In genomic region chr4:384311-385010, GRCh38 we compare ENCODE assay signal across 20 cellular contexts. TPM values are rescaled to one million over a fixed set of nuclear protein-coding genes. Genes with fewer than 3 reads are reported as not detected.
A peak's percentile ranks its signal among the peaks of the same experiment; 100 is the strongest.
DNase-seq lines count a peak whose midpoint lies in the region; ATAC-seq and TF ChIP-seq lines count a peak whose summit lies in the region.
"Had no signal": no experiment of that assay in that cellular context is flagged by ENCODE, and none has a peak within 500 bp of the region (broad histone marks: within the 10 kb centered on the region; RNA-seq: fewer than 3 reads in every experiment).

No MANE protein-coding gene starts in this region.

- no peak overlapping the region for H3K9ac ChIP-seq in muscle layer of colon (ENCODE audit: low read length)

- peak overlapping the region; percentile 16 to 39 for H3K4me3 ChIP-seq in muscle layer of colon (ENCODE audit: low read depth in 1 of 2, low read length in 2 of 2)
- no peak overlapping the region for H3K4me3 ChIP-seq in GM23338
- no peak overlapping the region for H3K4me3 ChIP-seq in effector memory CD4-positive, alpha-beta T cell (ENCODE audit: insufficient read depth, low read depth, low read length, poor library complexity, severe bottlenecking)
- H3K4me3 ChIP-seq: MG63, ovary, upper lobe of left lung had no signal

- no peak for TF ChIP-seq CTCF in GM23338 (conservative IDR thresholded peaks at IDR 0.05; ENCODE audit: low read depth in 2 of 2)

- H3K4me3 Mint-ChIP-seq in T-helper 17 cell = peak overlapping the region; percentile 25
- no peak overlapping the region for H3K4me3 Mint-ChIP-seq in GM23338
- H3K4me3 Mint-ChIP-seq: activated naive CD4-positive, alpha-beta T cell treated with anti-CD3 and anti-CD28 coated beads, Interleukin-2, amount 50 U/mL, for 24 hours; activated T-cell treated with anti-CD3 and anti-CD28 coated beads, Interleukin-2, amount 50 U/mL, for 4 hours had no signal

- peaks cover 0 to 5% of the 10 kb centered on the region in 2 donors for H3K27me3 ChIP-seq in muscle layer of colon (ENCODE audit: control insufficient read depth in 1 of 2, insufficient read depth in 2 of 2, low read length in 2 of 2)
- H3K27me3 ChIP-seq in GM23338 (ENCODE audit: insufficient read depth) = no peaks in the 10 kb centered on the region
- H3K27me3 ChIP-seq in effector memory CD4-positive, alpha-beta T cell (replicated peaks; ENCODE audit: control insufficient read depth, insufficient read depth, low read length, poor library complexity, severe bottlenecking) = no peaks in the 10 kb centered on the region
- H3K27me3 ChIP-seq: MG63, ovary, upper lobe of left lung had no signal

- peaks cover 88% of the 10 kb centered on the region for H3K9me3 Mint-ChIP-seq in GM23338

- no peak overlapping the region for H2AFZ ChIP-seq in GM23338

- peaks cover 26% of the 10 kb centered on the region for H3K9me3 ChIP-seq in T-helper 17 cell (ENCODE audit: control insufficient read depth, low read length, poor library complexity, severe bottlenecking)
- peaks cover 47% of the 10 kb centered on the region for H3K9me3 ChIP-seq in muscle layer of colon (ENCODE audit: low read length)
- peaks cover 60% of the 10 kb centered on the region for H3K9me3 ChIP-seq in effector memory CD4-positive, alpha-beta T cell (ENCODE audit: control insufficient read depth, low read length)
- H3K9me3 ChIP-seq: MG63 had no signal

- H3K36me3 Mint-ChIP-seq in T-helper 17 cell (ENCODE audit: low read depth) = no peaks in the 10 kb centered on the region
- H3K36me3 Mint-ChIP-seq in GM23338 (ENCODE audit: low read depth) = peaks cover 39% of the 10 kb centered on the region

- peaks cover 32% of the 10 kb centered on the region for H3K79me2 ChIP-seq in GM23338 (replicated peaks; ENCODE audit: insufficient read depth)

- 0 out of 2 replicates have a peak, but pooled peaks cover 2% of the 10 kb centered on the region for H3F3A ChIP-seq in GM23338 (replicated peaks; ENCODE audit: low read depth)

- no peak overlapping the region for H3K27ac Mint-ChIP-seq in T-helper 17 cell
- H3K27ac Mint-ChIP-seq in GM23338 = no peak overlapping the region
- H3K27ac Mint-ChIP-seq: activated naive CD4-positive, alpha-beta T cell treated with anti-CD3 and anti-CD28 coated beads, Interleukin-2, amount 50 U/mL, for 24 hours had no signal

- H3K27me3 Mint-ChIP-seq in T-helper 17 cell (no peaks in the 10 kb centered on the region), GM23338 (ENCODE audit: insufficient read depth, low read depth, poor library complexity) (peaks cover 6% of the 10 kb centered on the region)
- H3K27me3 Mint-ChIP-seq: activated naive CD4-positive, alpha-beta T cell treated with anti-CD3 and anti-CD28 coated beads, Interleukin-2, amount 50 U/mL, for 24 hours had no signal

- no peaks in the 10 kb centered on the region for H3K4me1 Mint-ChIP-seq in T-helper 17 cell
- no peaks in the 10 kb centered on the region for H3K4me1 Mint-ChIP-seq in GM23338

- H4K20me1 ChIP-seq in GM23338 (replicated peaks; ENCODE audit: insufficient read depth) = peaks cover 6% of the 10 kb centered on the region

- ATAC-seq in T-helper 17 cell = peak; percentile 23
- ATAC-seq in GM21367 (IDR thresholded peaks at IDR 0.05; ENCODE audit: unreplicated experiment) = no peak
- ATAC-seq in GM23338 = no peak
- ATAC-seq: activated T-cell treated with anti-CD3 and anti-CD28 coated beads, Interleukin-2, amount 50 U/mL, for 4 hours had no signal

- DNase-seq in CMK (ENCODE audit: low read depth) (peak; percentile 9), KG1 (lab: John Stamatoyannopoulos, UW) (peak; percentile 56), T-helper 17 cell (no peak), NCI-H524 treated with DMSO at 0.1 percent for 48 hours (lab: John Stamatoyannopoulos, UW) (no peak), GM23338 (ENCODE audit: low spot score) (no peak)
- DNase-seq in effector memory CD4-positive, alpha-beta T cell = no peak
- DNase-seq: activated CD4-positive, alpha-beta T cell treated with anti-CD3 and anti-CD28 coated beads, Interleukin-2, amount 50 U/mL, for 48 hours; activated T-cell treated with anti-CD3 and anti-CD28 coated beads, Interleukin-2, amount 50 U/mL, for 4 hours; head of caudate nucleus; MG63; NCI-H187; NCI-H226; ovary; stimulated activated CD4-positive, alpha-beta T cell treated with anti-CD3 and anti-CD28 coated beads, Interleukin-1b, Interleukin-23, amount 100 ng/mL, for 48 hours; SW 1271; upper lobe of left lung had no signal

- H3K27ac ChIP-seq in muscle layer of colon (ENCODE audit: low read depth, low read length) (no peak overlapping the region), GM23338 (ENCODE audit: low read depth) (no peak overlapping the region)
- no peak overlapping the region for H3K27ac ChIP-seq in effector memory CD4-positive, alpha-beta T cell (ENCODE audit: insufficient read depth, low read length, poor library complexity, severe bottlenecking)
- H3K27ac ChIP-seq: ovary, upper lobe of left lung, VCaP had no signal

- H3K36me3 ChIP-seq in muscle layer of colon (ENCODE audit: insufficient read depth, low read length) (no peaks in the 10 kb centered on the region), GM23338 (ENCODE audit: insufficient read depth) (0 out of 2 replicates have a peak, but pooled peaks cover 3% of the 10 kb centered on the region)
- no peaks in the 10 kb centered on the region for H3K36me3 ChIP-seq in effector memory CD4-positive, alpha-beta T cell (ENCODE audit: control insufficient read depth, insufficient read depth, low read length)
- H3K36me3 ChIP-seq: MG63, ovary, upper lobe of left lung had no signal

- peaks cover 5% of the 10 kb centered on the region; the same call in 1 of the 2 replicates for H3K9me2 ChIP-seq in GM23338 (ENCODE audit: insufficient read depth)

- H3K4me2 ChIP-seq in GM23338 = no peak overlapping the region

- H3K4me1 ChIP-seq in muscle layer of colon (ENCODE audit: insufficient read depth, low read length) (no peaks in the 10 kb centered on the region), GM23338 (ENCODE audit: insufficient read depth) (0 out of 2 replicates have a peak, but pooled peaks cover 7% of the 10 kb centered on the region)
- peaks cover 3% of the 10 kb centered on the region for H3K4me1 ChIP-seq in effector memory CD4-positive, alpha-beta T cell (ENCODE audit: control insufficient read depth, insufficient read depth, low read length, poor library complexity, severe bottlenecking)
- H3K4me1 ChIP-seq: upper lobe of left lung had no signal

TF ChIP-seq in GM23338, 12 proteins besides CTCF, POLR2A, EP300 and RAD21 (continues in another document):
- no peak; the same call in 1 of the 2 replicates for TF ChIP-seq POLR2AphosphoS5 (IDR thresholded peaks at IDR 0.05; ENCODE audit: low read depth)

RNA-seq across cellular contexts. Expression of gene ZNF141, which starts 46.8 kb away (rescaled TPM):
- total RNA-seq in T-helper 17 cell = 10 to 100 TPM; 12.8 to 16.5 TPM
- total RNA-seq in GM23338 (2014; rRNA removed; shearing (Covaris generic)) = 54.6 and 58.1 TPM in 2 replicates
- polyA plus RNA-seq in GM23338 (2016; fragmentation: Nextera tagmentation; extraction: Ambion mirVana) = 12.9 and 18.5 TPM in 2 replicates

Comparison
In these comparisons a context has a peak if more than half of its experiments do, and no peak if none do; other contexts are left out.
1. DNase-seq: peak in CMK (single experiment) and KG1 (single experiment); none in T-helper 17 cell (0 of 3), NCI-H524 treated with DMSO at 0.1 percent for 48 hours (single experiment), GM23338 (single experiment) and effector memory CD4-positive, alpha-beta T cell (0 of 3).
2. H3K4me3 ChIP-seq: peak in muscle layer of colon (2 of 2); none in GM23338 (single experiment) and effector memory CD4-positive, alpha-beta T cell (single experiment).